ENCODE assay signal across 1 cellular context in the genomic region with DNA sequence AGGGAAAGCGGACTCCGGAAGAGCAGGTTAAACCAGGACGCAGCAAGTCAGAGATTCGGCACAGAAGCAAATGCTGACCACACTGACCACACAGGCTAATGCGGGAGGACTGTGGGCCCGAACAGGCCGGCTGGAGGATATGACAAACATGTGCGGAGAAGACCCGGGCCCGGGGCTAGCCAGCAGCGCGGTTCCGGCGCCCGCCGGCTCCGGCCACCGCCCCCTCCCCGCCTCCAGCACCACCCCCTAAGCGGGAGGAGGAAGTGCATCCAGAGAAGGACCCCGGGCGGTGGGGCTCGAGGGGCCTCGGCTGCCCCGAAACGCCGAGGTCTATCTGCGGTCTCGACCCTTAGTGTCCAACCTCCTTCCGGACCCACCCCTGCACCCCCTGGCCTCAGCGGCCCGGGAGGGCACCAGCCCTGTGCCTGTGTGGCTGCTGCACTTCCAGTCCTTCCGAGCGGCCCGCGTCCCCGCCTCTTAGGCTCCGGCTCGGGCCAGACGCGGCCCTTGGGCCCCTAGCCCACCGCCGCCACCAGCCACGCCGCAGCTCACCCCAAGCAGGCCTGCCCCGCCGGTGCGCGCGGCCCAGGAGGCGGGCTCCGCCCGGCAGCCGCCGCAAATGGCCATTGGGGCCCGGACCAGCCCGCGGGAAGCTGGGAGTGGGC.
TF ChIP-seq lines count a peak whose summit lies in the region.

No MANE protein-coding gene starts in this region.

TF ChIP-seq in H1, 55 proteins besides CTCF, POLR2A, EP300 and RAD21:
- TF ChIP-seq CBX5 (IDR thresholded peaks at IDR 0.05; ENCODE audit: low read depth, low read length) = no peak
- no peak for TF ChIP-seq CHD1 (IDR thresholded peaks at IDR 0.05; ENCODE audit: low read depth, low read length)
- peak; percentile 68 for TF ChIP-seq TBP (IDR thresholded peaks at IDR 0.05; ENCODE audit: low read depth, low read length)
- TF ChIP-seq CBX8 (IDR thresholded peaks at IDR 0.05; ENCODE audit: borderline replicate concordance, low read depth, low read length) = no peak
- TF ChIP-seq KDM4A (IDR thresholded peaks at IDR 0.05; ENCODE audit: low read depth, low read length, severe bottlenecking) = peak; percentile 65
- no peak for TF ChIP-seq KDM1A (IDR thresholded peaks at IDR 0.05; ENCODE audit: borderline replicate concordance, low read length)
- TF ChIP-seq CHD7 (IDR thresholded peaks at IDR 0.05; ENCODE audit: insufficient replicate concordance, low read length) = no peak
- TF ChIP-seq SUZ12 (IDR thresholded peaks at IDR 0.05; ENCODE audit: low read length) = no peak
- no peak for TF ChIP-seq JUN (IDR thresholded peaks at IDR 0.05; ENCODE audit: low read depth, low read length)
- TF ChIP-seq ATF3 (IDR thresholded peaks at IDR 0.05; ENCODE audit: insufficient read depth, low read depth, low read length) = no peak
- TF ChIP-seq RBBP5 (IDR thresholded peaks at IDR 0.05; ENCODE audit: borderline replicate concordance, low read depth, low read length) = peak; percentile 96
- TF ChIP-seq CTBP2 (IDR thresholded peaks at IDR 0.05; ENCODE audit: borderline replicate concordance, insufficient read depth, insufficient read length, low read length) = no peak
- TF ChIP-seq BACH1 (IDR thresholded peaks at IDR 0.05; ENCODE audit: low read length) = no peak
- TF ChIP-seq GTF2F1 (IDR thresholded peaks at IDR 0.05; ENCODE audit: borderline replicate concordance, low read depth, low read length) = no peak
- TF ChIP-seq KDM5A (IDR thresholded peaks at IDR 0.05; ENCODE audit: low read length) = no peak
- no peak for TF ChIP-seq CEBPB (IDR thresholded peaks at IDR 0.05; ENCODE audit: low read depth, low read length)
- TF ChIP-seq NANOG (IDR thresholded peaks at IDR 0.05; ENCODE audit: insufficient read depth, low read depth, low read length, poor library complexity, severe bottlenecking) = no peak
- no peak for TF ChIP-seq BCL11A (IDR thresholded peaks at IDR 0.05; ENCODE audit: low read depth in 2 of 2, low read length in 2 of 2)
- peak in 1 of 2 experiments; percentile 42; a peak in 1 of 4 replicates for TF ChIP-seq SIN3A (conservative IDR thresholded peaks at IDR 0.05 in 1 of 2, IDR thresholded peaks at IDR 0.05 in 1 of 2; ENCODE audit: low read depth in 1 of 2, low read length in 2 of 2)
- TF ChIP-seq RNF2 (IDR thresholded peaks at IDR 0.05; ENCODE audit: borderline replicate concordance, low read depth, low read length, missing control alignments, poor library complexity, severe bottlenecking) = no peak
- peak; percentile 1 for TF ChIP-seq TAF7 (optimal IDR thresholded peaks at IDR 0.05; ENCODE audit: borderline replicate concordance, low read depth, low read length)
- no peak for TF ChIP-seq TEAD4 (IDR thresholded peaks at IDR 0.05; ENCODE audit: low read depth, low read length)
- no peak for TF ChIP-seq GABPA (IDR thresholded peaks at IDR 0.05; ENCODE audit: borderline replicate concordance, insufficient read depth, low read length)
- no peak for TF ChIP-seq HDAC2 (IDR thresholded peaks at IDR 0.05; ENCODE audit: borderline replicate concordance in 1 of 2, low read depth in 2 of 2, low read length in 2 of 2)
- no peak for TF ChIP-seq TCF12 (IDR thresholded peaks at IDR 0.05; ENCODE audit: low read depth, low read length)
- TF ChIP-seq PHF8 (conservative IDR thresholded peaks at IDR 0.05; ENCODE audit: low read depth, low read length) = peak; percentile 77
- TF ChIP-seq, protein P1, sequence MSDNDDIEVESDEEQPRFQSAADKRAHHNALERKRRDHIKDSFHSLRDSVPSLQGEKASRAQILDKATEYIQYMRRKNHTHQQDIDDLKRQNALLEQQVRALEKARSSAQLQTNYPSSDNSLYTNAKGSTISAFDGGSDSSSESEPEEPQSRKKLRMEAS (IDR thresholded peaks at IDR 0.05) = peak; percentile 68
- TF ChIP-seq POU5F1 (IDR thresholded peaks at IDR 0.05; ENCODE audit: low read depth, low read length) = no peak
- TF ChIP-seq SAP30 (IDR thresholded peaks at IDR 0.05; ENCODE audit: insufficient read depth, insufficient replicate concordance, low read length) = no peak
- TF ChIP-seq TAF1 (IDR thresholded peaks at IDR 0.05; ENCODE audit: low read depth, low read length) = peak; percentile 82; the same call in 1 of the 2 replicates
- no peak for TF ChIP-seq EZH2 (IDR thresholded peaks at IDR 0.05; ENCODE audit: low read depth, low read length, severe bottlenecking)
- TF ChIP-seq SP4 (IDR thresholded peaks at IDR 0.05; ENCODE audit: low read length) = no peak
- no peak; the same call in 1 of the 2 replicates for TF ChIP-seq E2F6 (IDR thresholded peaks at IDR 0.05)
- no peak for TF ChIP-seq SIX5 (IDR thresholded peaks at IDR 0.05; ENCODE audit: low read depth, low read length)
- no peak for TF ChIP-seq USF2 (IDR thresholded peaks at IDR 0.05; ENCODE audit: low read length)
- no peak for TF ChIP-seq EGR1 (IDR thresholded peaks at IDR 0.05; ENCODE audit: borderline replicate concordance, low read depth, low read length)
- no peak for TF ChIP-seq SP2 (IDR thresholded peaks at IDR 0.05; ENCODE audit: low read length)
- no peak for TF ChIP-seq ZNF274 (IDR thresholded peaks at IDR 0.05; ENCODE audit: borderline replicate concordance, extremely low read depth, low read length)
- TF ChIP-seq POLR2AphosphoS5 (IDR thresholded peaks at IDR 0.05; ENCODE audit: low read depth, low read length) = peak; percentile 87
- TF ChIP-seq, protein P2, sequence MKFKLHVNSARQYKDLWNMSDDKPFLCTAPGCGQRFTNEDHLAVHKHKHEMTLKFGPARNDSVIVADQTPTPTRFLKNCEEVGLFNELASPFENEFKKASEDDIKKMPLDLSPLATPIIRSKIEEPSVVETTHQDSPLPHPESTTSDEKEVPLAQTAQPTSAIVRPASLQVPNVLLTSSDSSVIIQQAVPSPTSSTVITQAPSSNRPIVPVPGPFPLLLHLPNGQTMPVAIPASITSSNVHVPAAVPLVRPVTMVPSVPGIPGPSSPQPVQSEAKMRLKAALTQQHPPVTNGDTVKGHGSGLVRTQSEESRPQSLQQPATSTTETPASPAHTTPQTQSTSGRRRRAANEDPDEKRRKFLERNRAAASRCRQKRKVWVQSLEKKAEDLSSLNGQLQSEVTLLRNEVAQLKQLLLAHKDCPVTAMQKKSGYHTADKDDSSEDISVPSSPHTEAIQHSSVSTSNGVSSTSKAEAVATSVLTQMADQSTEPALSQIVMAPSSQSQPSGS (IDR thresholded peaks at IDR 0.05; ENCODE audit: low read length) = no peak
- peak; percentile 56 for TF ChIP-seq ASH2L (IDR thresholded peaks at IDR 0.05; ENCODE audit: low read length)
- TF ChIP-seq NRF1 (IDR thresholded peaks at IDR 0.05; ENCODE audit: low read depth, low read length) = no peak
